Comparison of ENCODE assay signal across 11 cellular contexts in genomic region chr12:115946867-115947695, GRCh38.
DNase-seq lines count a peak whose midpoint lies in the region; ATAC-seq, FAIRE-seq and TF ChIP-seq lines count a peak whose summit lies in the region.
"Had no signal": no experiment of that assay in that cellular context is flagged by ENCODE, and none has a peak within 500 bp of the region (broad histone marks: within the 10 kb centered on the region; RNA-seq: fewer than 3 reads in every experiment).

No MANE protein-coding gene starts in this region.

- CTCF ChIA-PET in HEK293 (lab: Yijun Ruan, JAX) (interaction anchor here (0.5 to 2.9 kb wide), 19 partner anchors 10 to 1993 kb away, joined by 3 to 10 read pairs (median 4); no protein-coding TSS in a partner anchor), WTC11 (lab: Charles Lee) (interaction anchor here (0.6 to 2.4 kb wide), 33 partner anchors 8 to 1966 kb away, joined by 3 to 19 read pairs (median 4); no protein-coding TSS in a partner anchor)

- no peaks in the 10 kb centered on the region for H3K4me1 Mint-ChIP-seq in CD14-positive monocyte
- H3K4me1 Mint-ChIP-seq in WTC11 = peaks cover 12% of the 10 kb centered on the region

- no peak for FAIRE-seq in keratinocyte (lab: Jason Lieb, UNC)

- H3K9me3 Mint-ChIP-seq in CD14-positive monocyte (peaks cover 0 to 4% (median 0%) of the 10 kb centered on the region in 7 donors), WTC11 (no peaks in the 10 kb centered on the region)
- H3K9me3 Mint-ChIP-seq: activated T-cell treated with anti-CD3 and anti-CD28 coated beads, Interleukin-2, amount 50 U/mL, for 24 hours had no signal

- POLR2A ChIA-PET in HEK293 (lab: Yijun Ruan, JAX) (no interaction called here), WTC11 (lab: Charles Lee) (no interaction called here)

- ATAC-seq in WTC11 = no peak
- no peak for ATAC-seq in HG02678 (IDR thresholded peaks at IDR 0.05; ENCODE audit: unreplicated experiment)
- ATAC-seq in GM21526 (IDR thresholded peaks at IDR 0.05; ENCODE audit: low FRiP score, unreplicated experiment) = no peak

- no peaks in the 10 kb centered on the region for H3K79me2 ChIP-seq in keratinocyte (ENCODE audit: control insufficient read depth, insufficient read depth, low read length)

- no peaks in the 10 kb centered on the region for H3K4me1 ChIP-seq in HEK293 (ENCODE audit: control insufficient read depth, insufficient read depth, low read length)
- H3K4me1 ChIP-seq in keratinocyte (ENCODE audit: control insufficient read depth, extremely low read depth, insufficient read depth, low read length) = no peaks in the 10 kb centered on the region

- H3K27ac Mint-ChIP-seq in CD14-positive monocyte = no peak overlapping the region
- H3K27ac Mint-ChIP-seq in WTC11 = no peak overlapping the region
- H3K27ac Mint-ChIP-seq: activated T-cell treated with anti-CD3 and anti-CD28 coated beads, Interleukin-2, amount 50 U/mL, for 24 hours had no signal

- H3K27ac ChIP-seq in HEK293 (ENCODE audit: extremely low read depth, low read depth, low read length) (no peak overlapping the region), keratinocyte (ENCODE audit: control insufficient read depth, insufficient read depth, low read length) (no peak overlapping the region)

- H3K27me3 Mint-ChIP-seq in CD14-positive monocyte (ENCODE audit: low read depth in 3 of 3) (peaks cover 0 to 7% (median 0%) of the 10 kb centered on the region in 3 donors), WTC11 (ENCODE audit: low read depth) (peaks cover 7% of the 10 kb centered on the region)
- H3K27me3 Mint-ChIP-seq: activated T-cell treated with anti-CD3 and anti-CD28 coated beads, Interleukin-2, amount 50 U/mL, for 24 hours had no signal

- H4K20me1 ChIP-seq in keratinocyte (ENCODE audit: control insufficient read depth, extremely low read depth, insufficient read depth, low read length) = peaks cover 2% of the 10 kb centered on the region

- no peak overlapping the region for H3K4me3 Mint-ChIP-seq in CD14-positive monocyte
- no peak overlapping the region for H3K4me3 Mint-ChIP-seq in WTC11
- H3K4me3 Mint-ChIP-seq: activated T-cell treated with anti-CD3 and anti-CD28 coated beads, Interleukin-2, amount 50 U/mL, for 24 hours had no signal

- H3K4me3 ChIP-seq in HEK293 (ENCODE audit: low read depth, low read length) (no peak overlapping the region), keratinocyte (ENCODE audit: control insufficient read depth in 2 of 3, extremely low read depth in 1 of 3, insufficient read depth in 2 of 3, low read depth in 1 of 3, low read length in 3 of 3) (no peak overlapping the region)

- H3K36me3 ChIP-seq in HEK293 (ENCODE audit: control insufficient read depth in 2 of 2, insufficient read depth in 1 of 2, low read length in 2 of 2) (no peaks in the 10 kb centered on the region), keratinocyte (ENCODE audit: control insufficient read depth in 2 of 2, extremely low read depth in 1 of 2, insufficient read depth in 2 of 2, low read length in 2 of 2) (peaks cover 0 to 2% of the 10 kb centered on the region in 2 experiments)

- H3K9me3 ChIP-seq in HEK293 (ENCODE audit: control insufficient read depth, insufficient read depth, low read depth, low read length) (no peaks in the 10 kb centered on the region), keratinocyte (ENCODE audit: control insufficient read depth, low read depth, low read length) (no peaks in the 10 kb centered on the region)

- no peaks in the 10 kb centered on the region for H3K9me1 ChIP-seq in keratinocyte (ENCODE audit: control insufficient read depth, extremely low read depth, insufficient read depth, low read length)

- H2AFZ ChIP-seq in keratinocyte (ENCODE audit: control insufficient read depth, low read length) = no peak overlapping the region

- H3K27me3 ChIP-seq in keratinocyte (ENCODE audit: control insufficient read depth, extremely low read depth, insufficient read depth, low read length) = no peaks in the 10 kb centered on the region

- intact Hi-C loops in CD14-positive monocyte (cut with micrococcal nuclease) = no loop called here

- no peak overlapping the region for H3K4me2 ChIP-seq in keratinocyte (ENCODE audit: control insufficient read depth, extremely low read depth, insufficient read depth, low read depth, low read length)

- peaks cover 24 to 28% of the 10 kb centered on the region in 2 donors for H3K36me3 Mint-ChIP-seq in CD14-positive monocyte
- H3K36me3 Mint-ChIP-seq in WTC11 = no peaks in the 10 kb centered on the region; the same call in 1 of the 2 replicates

- TF ChIP-seq CTCF in CD14-positive monocyte (IDR thresholded peaks at IDR 0.05) (peak; percentile 37), HEK293 (tag by site-specific recombination; IDR thresholded peaks at IDR 0.05) (no peak), WTC11 (IDR thresholded peaks at IDR 0.05) (peak; percentile 59), keratinocyte (optimal IDR thresholded peaks at IDR 0.05 in 1 of 3, IDR thresholded peaks at IDR 0.05 in 1 of 3, conservative IDR thresholded peaks at IDR 0.05 in 1 of 3; ENCODE audit: extremely low read depth in 1 of 3, insufficient read depth in 2 of 3, low read length in 3 of 3) (peak in 2 of 3 experiments; percentile 45 to 63)

- dilution Hi-C loops in keratinocyte (cut with MboI; ENCODE audit: extremely low pct_ligation_motif_present, low sequenced_read_pairs) = no loop called here

- no peak for DNase-seq in CD14-positive monocyte (ENCODE audit: low spot score)
- DNase-seq in WTC11 (ENCODE audit: low spot score) = no peak
- no peak for DNase-seq in keratinocyte (ENCODE audit: low read depth, low spot score)
- DNase-seq in stimulated activated CD4-positive, alpha-beta T cell treated with anti-CD3 and anti-CD28 coated beads, Interleukin-4, amount 100 ng/mL, for 24 hours = no peak
- no peak for DNase-seq in AG08395 (ENCODE audit: low spot score)
- DNase-seq: activated T-cell treated with anti-CD3 and anti-CD28 coated beads, Interleukin-2, amount 50 U/mL, for 24 hours; kidney glomerular epithelial cell; NCI-H2029 had no signal

- no peak overlapping the region for H3K9ac ChIP-seq in keratinocyte (ENCODE audit: control insufficient read depth, extremely low read depth, insufficient read depth, low read length)

TF ChIP-seq in HEK293, 187 proteins besides CTCF, POLR2A, EP300 and RAD21 (continues in another document):
- no peak for TF ChIP-seq ZNF645 (tag by site-specific recombination; IDR thresholded peaks at IDR 0.05)
- TF ChIP-seq SP7 (tag by site-specific recombination; IDR thresholded peaks at IDR 0.05) = no peak
- no peak for TF ChIP-seq ZNF785 (tag by site-specific recombination; IDR thresholded peaks at IDR 0.05)
- no peak for TF ChIP-seq ZNF600 (tag by site-specific recombination; IDR thresholded peaks at IDR 0.05)
- TF ChIP-seq GLIS1 (tag by site-specific recombination; IDR thresholded peaks at IDR 0.05) = peak; percentile 26; the same call in 1 of the 2 replicates
- no peak for TF ChIP-seq ZNF664 (tag by site-specific recombination; IDR thresholded peaks at IDR 0.05)
- no peak for TF ChIP-seq ZNF16 (tag by site-specific recombination; IDR thresholded peaks at IDR 0.05; ENCODE audit: low read depth)
- TF ChIP-seq ZNF146 (tag by site-specific recombination; IDR thresholded peaks at IDR 0.05) = no peak
- TF ChIP-seq ZNF394 (tag by site-specific recombination; IDR thresholded peaks at IDR 0.05; ENCODE audit: borderline replicate concordance) = no peak
- TF ChIP-seq ZNF549 (tag by site-specific recombination; IDR thresholded peaks at IDR 0.05) = no peak
- peak; percentile 33; the same call in 1 of the 2 replicates for TF ChIP-seq ZNF654 (tag by site-specific recombination; IDR thresholded peaks at IDR 0.05; ENCODE audit: low read depth)
- no peak for TF ChIP-seq ZNF292 (tag by site-specific recombination; IDR thresholded peaks at IDR 0.05; ENCODE audit: borderline replicate concordance, low read depth)
- TF ChIP-seq ZNF548 (tag by site-specific recombination; IDR thresholded peaks at IDR 0.05) = no peak

TF ChIP-seq in WTC11, 78 proteins besides CTCF, POLR2A, EP300 and RAD21 (continues in another document):
- TF ChIP-seq, protein P1, sequence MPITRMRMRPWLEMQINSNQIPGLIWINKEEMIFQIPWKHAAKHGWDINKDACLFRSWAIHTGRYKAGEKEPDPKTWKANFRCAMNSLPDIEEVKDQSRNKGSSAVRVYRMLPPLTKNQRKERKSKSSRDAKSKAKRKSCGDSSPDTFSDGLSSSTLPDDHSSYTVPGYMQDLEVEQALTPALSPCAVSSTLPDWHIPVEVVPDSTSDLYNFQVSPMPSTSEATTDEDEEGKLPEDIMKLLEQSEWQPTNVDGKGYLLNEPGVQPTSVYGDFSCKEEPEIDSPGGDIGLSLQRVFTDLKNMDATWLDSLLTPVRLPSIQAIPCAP (CRISPR knock-in tag; IDR thresholded peaks at IDR 0.05) = no peak
- TF ChIP-seq ZNF263 (CRISPR knock-in tag; IDR thresholded peaks at IDR 0.05; ENCODE audit: low read depth) (no peak), HMGXB4 (CRISPR knock-in tag; IDR thresholded peaks at IDR 0.05) (no peak), PREB (CRISPR knock-in tag; IDR thresholded peaks at IDR 0.05; ENCODE audit: borderline replicate concordance) (no peak), ATF1 (CRISPR knock-in tag; IDR thresholded peaks at IDR 0.05) (no peak), CBFB (CRISPR knock-in tag; IDR thresholded peaks at IDR 0.05; ENCODE audit: low read depth) (no peak)
